ENCODE assay signal across 9 cellular contexts in the genomic region with DNA sequence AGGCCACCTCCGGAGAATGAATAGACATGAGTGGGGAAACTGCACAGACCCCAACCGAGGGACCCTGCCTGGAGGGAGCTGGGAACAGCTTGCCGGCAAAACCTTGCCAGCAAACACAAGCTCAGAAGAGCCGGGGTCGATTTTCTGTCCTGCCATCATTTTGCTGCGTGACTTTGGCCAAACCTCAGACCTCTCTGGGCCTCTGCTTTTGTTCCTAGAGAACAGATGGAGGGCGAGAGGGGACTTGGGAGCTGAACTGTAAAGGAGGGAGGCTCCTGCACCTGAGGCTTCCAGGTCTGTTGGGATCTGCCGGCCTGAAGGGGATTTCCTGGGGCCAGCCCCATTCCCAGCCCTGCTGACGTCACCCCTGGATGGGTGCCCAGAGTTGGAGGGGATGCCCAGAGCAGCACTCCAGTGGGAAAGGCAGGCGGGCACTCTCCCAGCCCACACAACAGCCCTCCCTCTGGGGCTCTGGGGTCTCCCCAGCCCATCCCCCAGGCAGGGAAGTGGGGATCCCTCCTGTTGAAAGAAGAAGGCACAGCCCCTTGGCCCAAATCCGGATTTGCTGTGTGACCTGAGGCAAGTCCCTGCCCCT. TPM values are rescaled to one million over a fixed set of nuclear protein-coding genes. Genes with fewer than 3 reads are reported as not detected.
DNase-seq lines count a peak whose midpoint lies in the region; ATAC-seq and TF ChIP-seq lines count a peak whose summit lies in the region.
"Had no signal": no experiment of that assay in that cellular context is flagged by ENCODE, and none has a peak within 500 bp of the region (broad histone marks: within the 10 kb centered on the region; RNA-seq: fewer than 3 reads in every experiment).

No MANE protein-coding gene starts in this region.

- H4K20me1 ChIP-seq in MM.1S (ENCODE audit: insufficient read depth, low read length): no peaks in the 10 kb centered on the region

- H3F3A ChIP-seq in MM.1S (ENCODE audit: insufficient read depth, low read length): no peaks in the 10 kb centered on the region

- no peak for TF ChIP-seq CTCF in breast epithelium (IDR thresholded peaks at IDR 0.05)
- TF ChIP-seq CTCF in lower lobe of right lung (IDR thresholded peaks at IDR 0.05): no peak
- TF ChIP-seq CTCF in MM.1S (IDR thresholded peaks at IDR 0.05; ENCODE audit: low read length): no peak

- ATAC-seq in lower lobe of right lung (peak; percentile 75 to 89), GM21381 (IDR thresholded peaks at IDR 0.05; ENCODE audit: unreplicated experiment) (no peak)

- H3K4me1 ChIP-seq in breast epithelium (peaks cover 4 to 9% of the 10 kb centered on the region in 2 donors), lower lobe of right lung (peaks cover 40% of the 10 kb centered on the region), MM.1S (ENCODE audit: low read length) (no peaks in the 10 kb centered on the region)

- H3K9me3 ChIP-seq in breast epithelium (no peaks in the 10 kb centered on the region), lower lobe of right lung (no peaks in the 10 kb centered on the region), MM.1S (replicated peaks; ENCODE audit: insufficient read depth, low read length) (no peaks in the 10 kb centered on the region)

- DNase-seq in 8988T (peak; percentile 85), NCI-H1092 (lab: John Stamatoyannopoulos, UW) (peak; percentile 73), breast epithelium (ENCODE audit: low spot score in 2 of 2) (peak in 1 of 2 donors; percentile 67), lower lobe of right lung (peak; percentile 83), NCI-H526 (lab: John Stamatoyannopoulos, UW) (no peak), cortex of kidney (lab: John Stamatoyannopoulos, UW) (no peak), MM.1S (no peak)

- no peak for TF ChIP-seq POLR2A in breast epithelium (IDR thresholded peaks at IDR 0.05)

- H3K36me3 ChIP-seq in breast epithelium (no peaks in the 10 kb centered on the region), lower lobe of right lung (no peaks in the 10 kb centered on the region), MM.1S (replicated peaks; ENCODE audit: insufficient read depth, low read length) (no peaks in the 10 kb centered on the region)
- H3K36me3 ChIP-seq: cardiac muscle cell had no signal

- H3K4me2 ChIP-seq in MM.1S (ENCODE audit: low read depth, low read length): no peak overlapping the region

- no peak overlapping the region for H2AFZ ChIP-seq in MM.1S (ENCODE audit: low read length)

- no peaks in the 10 kb centered on the region for H3K9me2 ChIP-seq in MM.1S (replicated peaks; ENCODE audit: insufficient read depth, low read length)

- no peak overlapping the region for H3K9ac ChIP-seq in MM.1S (ENCODE audit: low read length)

- H3K4me3 ChIP-seq in breast epithelium (no peak overlapping the region), lower lobe of right lung (no peak overlapping the region), MM.1S (ENCODE audit: low read length) (no peak overlapping the region)
- H3K4me3 ChIP-seq: cardiac muscle cell had no signal

- intact Hi-C loops in breast epithelium (cut with DNase I; ENCODE audit: low total_unique reads): loop anchor here (10.0 kb wide), 1 partner anchor 55 kb away; no protein-coding TSS in a partner anchor
- intact Hi-C loops in lower lobe of right lung (cut with DNase I): no loop called here

- H3K27ac ChIP-seq in breast epithelium (peak overlapping the region; percentile 37 to 70), lower lobe of right lung (peak overlapping the region; percentile 38), MM.1S (ENCODE audit: low read length) (no peak overlapping the region)
- H3K27ac ChIP-seq: cardiac muscle cell had no signal

- no peaks in the 10 kb centered on the region for H3K79me2 ChIP-seq in MM.1S (ENCODE audit: low read length)

- H3K27me3 ChIP-seq in breast epithelium (no peaks in the 10 kb centered on the region), lower lobe of right lung (ENCODE audit: low read depth) (no peaks in the 10 kb centered on the region), MM.1S (replicated peaks; ENCODE audit: insufficient read depth, low read length) (no peaks in the 10 kb centered on the region)
- H3K27me3 ChIP-seq: cardiac muscle cell had no signal

RNA-seq across cellular contexts. Expression of a gene that starts 40.4 kb away (rescaled TPM):
- total RNA-seq in breast epithelium (10 to 100 TPM in 2 of 3 donors, 1 to 10 TPM in 1; 6.3 to 22.4 (median 15.4) TPM), lower lobe of right lung (90.6 TPM)

Comparison
In these comparisons a context has a peak if more than half of its experiments do, and no peak if none do; other contexts are left out.
1. DNase-seq: peak in 8988T (single experiment), NCI-H1092 (single experiment) and lower lobe of right lung (single experiment); none in NCI-H526 (0 of 2), cortex of kidney (single experiment) and MM.1S (single experiment).